In the genomic region with DNA sequence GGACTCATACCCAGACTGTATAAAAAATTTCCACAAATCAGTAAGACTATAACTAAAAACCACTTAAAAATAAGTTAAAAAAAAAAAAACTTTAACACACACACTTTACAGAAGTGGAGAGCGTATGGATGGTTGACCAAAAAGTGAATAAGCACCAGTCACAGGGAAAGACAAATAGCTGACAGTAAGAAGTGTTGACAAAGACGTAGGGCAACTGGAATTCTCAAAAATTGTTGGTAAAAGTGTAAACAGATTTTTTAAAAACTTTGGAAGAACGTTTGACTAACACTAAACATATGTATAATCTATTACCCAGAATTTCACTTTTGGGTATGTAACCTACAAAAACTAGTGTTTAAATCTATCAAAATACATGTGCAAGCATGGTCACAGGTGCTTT, we compare ENCODE assay signal across 35 cellular contexts.
"Had no signal": no experiment of that assay in that cellular context is flagged by ENCODE, and none has a peak within 500 bp of the region (broad histone marks: within the 10 kb centered on the region; RNA-seq: fewer than 3 reads in every experiment).

No MANE protein-coding gene starts in this region.

- H3K27me3 ChIP-seq: MG63 had no signal

- H3K36me3 ChIP-seq: MG63 had no signal

- H3K4me3 ChIP-seq: MG63 had no signal

- DNase-seq: Karpas-422, Kasumi-1, MG63, MM.1S, MV-4-11, NCI-H1048, NCI-H1092, NCI-H1092 treated with DMSO at 0.1 percent for 48 hours, NCI-H1105, NCI-H1105 treated with DMSO at 0.1 percent for 48 hours, NCI-H1417, NCI-H1417 treated with DMSO at 0.1 percent for 48 hours, NCI-H1436, NCI-H1436 treated with DMSO at 0.1 percent for 48 hours, NCI-H146, NCI-H1694, NCI-H1694 treated with DMSO at 0.1 percent for 48 hours, NCI-H187, NCI-H187 treated with DMSO at 0.1 percent for 48 hours, NCI-H1930, NCI-H2029, NCI-H2029 treated with DMSO at 0.1 percent for 48 hours, NCI-H2081, NCI-H2081 treated with DMSO at 0.1 percent for 48 hours, NCI-H2107, NCI-H2171, NCI-H2171 treated with DMSO at 0.1 percent for 48 hours, NCI-H2227 treated with DMSO at 0.1 percent for 48 hours, NCI-H226, NCI-H345, NCI-H446, NCI-H446 treated with DMSO at 0.1 percent for 48 hours, NCI-H510A, NCI-H510A treated with DMSO at 0.1 percent for 48 hours, NCI-H524 had no signal
